In the genomic region with DNA sequence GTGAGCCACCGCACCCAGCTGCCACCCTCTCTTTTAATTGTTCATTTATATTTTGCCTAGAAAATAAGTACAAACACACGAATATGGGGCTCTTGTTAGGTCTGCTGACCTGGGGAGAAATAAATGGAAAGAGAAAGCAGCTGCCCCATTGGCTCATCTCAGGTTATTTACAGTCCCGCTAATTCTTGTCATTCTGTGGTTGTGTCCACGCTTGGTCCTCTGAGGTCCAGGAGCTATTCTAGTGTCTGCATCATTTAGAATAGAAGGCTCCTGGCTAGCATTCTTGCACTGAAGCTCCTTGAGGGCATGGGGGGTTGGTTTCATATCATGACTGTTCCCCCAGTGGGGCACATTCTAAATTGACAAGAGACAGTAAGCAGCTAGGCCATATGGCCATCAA, we compare ENCODE assay signal across 1 cellular context.
TF ChIP-seq lines count a peak whose summit lies in the region.

No MANE protein-coding gene starts in this region.

TF ChIP-seq in SK-N-SH treated with all-trans-retinoic acid at 6 μM for 48 hours, 23 proteins besides CTCF, POLR2A, EP300 and RAD21 (continued from another document):
- TF ChIP-seq, protein P1, sequence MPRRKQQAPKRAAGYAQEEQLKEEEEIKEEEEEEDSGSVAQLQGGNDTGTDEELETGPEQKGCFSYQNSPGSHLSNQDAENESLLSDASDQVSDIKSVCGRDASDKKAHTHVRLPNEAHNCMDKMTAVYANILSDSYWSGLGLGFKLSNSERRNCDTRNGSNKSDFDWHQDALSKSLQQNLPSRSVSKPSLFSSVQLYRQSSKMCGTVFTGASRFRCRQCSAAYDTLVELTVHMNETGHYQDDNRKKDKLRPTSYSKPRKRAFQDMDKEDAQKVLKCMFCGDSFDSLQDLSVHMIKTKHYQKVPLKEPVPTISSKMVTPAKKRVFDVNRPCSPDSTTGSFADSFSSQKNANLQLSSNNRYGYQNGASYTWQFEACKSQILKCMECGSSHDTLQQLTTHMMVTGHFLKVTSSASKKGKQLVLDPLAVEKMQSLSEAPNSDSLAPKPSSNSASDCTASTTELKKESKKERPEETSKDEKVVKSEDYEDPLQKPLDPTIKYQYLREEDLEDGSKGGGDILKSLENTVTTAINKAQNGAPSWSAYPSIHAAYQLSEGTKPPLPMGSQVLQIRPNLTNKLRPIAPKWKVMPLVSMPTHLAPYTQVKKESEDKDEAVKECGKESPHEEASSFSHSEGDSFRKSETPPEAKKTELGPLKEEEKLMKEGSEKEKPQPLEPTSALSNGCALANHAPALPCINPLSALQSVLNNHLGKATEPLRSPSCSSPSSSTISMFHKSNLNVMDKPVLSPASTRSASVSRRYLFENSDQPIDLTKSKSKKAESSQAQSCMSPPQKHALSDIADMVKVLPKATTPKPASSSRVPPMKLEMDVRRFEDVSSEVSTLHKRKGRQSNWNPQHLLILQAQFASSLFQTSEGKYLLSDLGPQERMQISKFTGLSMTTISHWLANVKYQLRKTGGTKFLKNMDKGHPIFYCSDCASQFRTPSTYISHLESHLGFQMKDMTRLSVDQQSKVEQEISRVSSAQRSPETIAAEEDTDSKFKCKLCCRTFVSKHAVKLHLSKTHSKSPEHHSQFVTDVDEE (CRISPR knock-in tag; IDR thresholded peaks at IDR 0.05) = no peak
- TF ChIP-seq, protein P2, sequence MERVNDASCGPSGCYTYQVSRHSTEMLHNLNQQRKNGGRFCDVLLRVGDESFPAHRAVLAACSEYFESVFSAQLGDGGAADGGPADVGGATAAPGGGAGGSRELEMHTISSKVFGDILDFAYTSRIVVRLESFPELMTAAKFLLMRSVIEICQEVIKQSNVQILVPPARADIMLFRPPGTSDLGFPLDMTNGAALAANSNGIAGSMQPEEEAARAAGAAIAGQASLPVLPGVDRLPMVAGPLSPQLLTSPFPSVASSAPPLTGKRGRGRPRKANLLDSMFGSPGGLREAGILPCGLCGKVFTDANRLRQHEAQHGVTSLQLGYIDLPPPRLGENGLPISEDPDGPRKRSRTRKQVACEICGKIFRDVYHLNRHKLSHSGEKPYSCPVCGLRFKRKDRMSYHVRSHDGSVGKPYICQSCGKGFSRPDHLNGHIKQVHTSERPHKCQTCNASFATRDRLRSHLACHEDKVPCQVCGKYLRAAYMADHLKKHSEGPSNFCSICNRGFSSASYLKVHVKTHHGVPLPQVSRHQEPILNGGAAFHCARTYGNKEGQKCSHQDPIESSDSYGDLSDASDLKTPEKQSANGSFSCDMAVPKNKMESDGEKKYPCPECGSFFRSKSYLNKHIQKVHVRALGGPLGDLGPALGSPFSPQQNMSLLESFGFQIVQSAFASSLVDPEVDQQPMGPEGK (CRISPR knock-in tag; IDR thresholded peaks at IDR 0.05; ENCODE audit: borderline replicate concordance) = no peak
- TF ChIP-seq BACH2 (CRISPR knock-in tag; IDR thresholded peaks at IDR 0.05; ENCODE audit: borderline replicate concordance) = no peak
- no peak for TF ChIP-seq SNAI2 (CRISPR knock-in tag; IDR thresholded peaks at IDR 0.05)
- no peak for TF ChIP-seq ZNF565 (CRISPR knock-in tag; conservative IDR thresholded peaks at IDR 0.05; ENCODE audit: low read depth)
